8 cellular contexts compared by ENCODE assay signal in the genomic region with DNA sequence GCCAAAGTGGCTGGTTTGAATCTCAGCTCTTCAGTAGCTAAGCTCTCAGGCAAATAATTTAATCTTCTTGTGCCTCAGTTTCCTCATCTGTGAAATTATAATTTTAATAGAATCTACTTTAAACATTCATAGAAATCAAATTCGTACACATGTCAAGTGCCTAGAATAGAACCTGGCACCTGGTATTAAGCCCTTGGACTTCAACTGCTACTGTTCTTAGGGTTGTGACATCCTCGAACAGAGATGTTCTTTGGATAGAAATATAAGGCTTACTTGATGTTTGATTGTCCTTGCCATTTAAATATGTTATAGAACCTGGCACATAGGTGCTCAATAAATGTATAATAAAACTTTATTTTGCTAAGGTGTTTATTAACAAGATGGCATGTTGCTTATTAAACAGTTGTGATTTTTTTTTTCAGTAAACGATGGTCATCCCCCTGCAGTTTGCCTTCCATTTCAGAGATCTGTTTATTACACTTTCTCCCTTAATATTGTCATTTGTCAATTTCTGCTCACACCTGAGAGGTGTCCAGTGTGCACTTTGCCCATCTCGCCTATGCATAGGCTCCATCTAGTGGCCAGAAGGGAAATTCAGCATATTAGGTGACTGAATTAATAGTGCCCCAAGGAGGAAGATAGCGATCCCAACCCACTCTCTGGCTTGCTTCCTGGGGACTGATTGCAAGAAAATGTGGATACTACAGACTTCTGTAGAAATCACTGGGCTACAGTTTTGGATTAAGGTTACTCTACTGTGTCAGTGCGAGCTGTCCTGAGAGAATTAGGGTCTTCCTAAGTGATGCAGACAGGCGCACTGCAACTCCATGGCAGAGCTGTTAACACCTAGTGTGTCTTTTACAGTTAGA. TPM values are rescaled to one million over a fixed set of nuclear protein-coding genes. Genes with fewer than 3 reads are reported as not detected.
DNase-seq lines count a peak whose midpoint lies in the region; ATAC-seq and TF ChIP-seq lines count a peak whose summit lies in the region.

No MANE protein-coding gene starts in this region.

- in situ Hi-C loops in Panc1 (cut with HindIII; ENCODE audit: low pct_unique_long_range_greater_than_20kb, low sequenced_read_pairs) = no loop called here

- POLR2A ChIA-PET in Panc1 (lab: Charles Lee) = no interaction called here

- no peak overlapping the region for H3K4me3 Mint-ChIP-seq in activated CD8-positive, alpha-beta memory T cell treated with anti-CD3 and anti-CD28 coated beads, Interleukin-2, amount 10 ng/mL, durations not matched to agents 7 days and 5 days
- no peak overlapping the region for H3K4me3 Mint-ChIP-seq in chondrocyte (ENCODE audit: unreplicated experiment)

- peaks cover 18% of the 10 kb centered on the region for H3K27me3 Mint-ChIP-seq in activated CD8-positive, alpha-beta memory T cell treated with anti-CD3 and anti-CD28 coated beads, Interleukin-2, amount 10 ng/mL, durations not matched to agents 7 days and 5 days
- no peaks in the 10 kb centered on the region for H3K27me3 Mint-ChIP-seq in chondrocyte (ENCODE audit: low read depth)

- H3K27me3 ChIP-seq in Panc1 (ENCODE audit: control insufficient read depth, insufficient read depth, low read length) (no peaks in the 10 kb centered on the region), lower lobe of right lung (ENCODE audit: low read depth) (no peaks in the 10 kb centered on the region)

- no TSS peak for BruUV-seq in Panc1 (replicated peaks; lab: Mats Ljungman, UMichigan)

- intact Hi-C loops in Panc1 (cut with micrococcal nuclease; ENCODE audit: unreplicated experiment) (loop anchor here (2.0 to 10.0 kb wide), 3 partner anchors 116 to 416 kb away; no protein-coding TSS in a partner anchor), lower lobe of right lung (cut with DNase I) (loop anchor here (10.0 kb wide), 1 partner anchor 134 kb away; no protein-coding TSS in a partner anchor)

- ATAC-seq in activated CD8-positive, alpha-beta memory T cell treated with anti-CD3 and anti-CD28 coated beads, Interleukin-2, amount 10 ng/mL, durations not matched to agents 7 days and 5 days = peak; percentile 71
- ATAC-seq in HG03520 (IDR thresholded peaks at IDR 0.05; ENCODE audit: unreplicated experiment) (peak; percentile 82), Panc1 (peak; percentile 90), lower lobe of right lung (peak; percentile 86 to 89)

- H3K9me3 Mint-ChIP-seq in activated CD8-positive, alpha-beta memory T cell treated with anti-CD3 and anti-CD28 coated beads, Interleukin-2, amount 10 ng/mL, durations not matched to agents 7 days and 5 days (ENCODE audit: low read depth) = no peaks in the 10 kb centered on the region
- no peaks in the 10 kb centered on the region for H3K9me3 Mint-ChIP-seq in chondrocyte (ENCODE audit: low read depth)

- no peak overlapping the region for H3K27ac Mint-ChIP-seq in activated CD8-positive, alpha-beta memory T cell treated with anti-CD3 and anti-CD28 coated beads, Interleukin-2, amount 10 ng/mL, durations not matched to agents 7 days and 5 days
- no peak overlapping the region for H3K27ac Mint-ChIP-seq in chondrocyte (ENCODE audit: unreplicated experiment)

- CTCF ChIA-PET in activated CD8-positive, alpha-beta memory T cell treated with anti-CD3 and anti-CD28 coated beads, Interleukin-2, amount 10 ng/mL, durations not matched to agents 7 days and 5 days (lab: Charles Lee) = interaction anchor here (0.9 to 4.5 kb wide), 8 partner anchors 8 to 442 kb away, joined by 3 to 33 read pairs (median 3); a partner anchor contains a TSS
- CTCF ChIA-PET in Panc1 (lab: Charles Lee) = interaction anchor here (0.6 to 1.3 kb wide), 4 partner anchors 25 to 192 kb away, joined by 3 to 5 read pairs (median 4); no protein-coding TSS in a partner anchor

- no peaks in the 10 kb centered on the region for H3K36me3 Mint-ChIP-seq in activated CD8-positive, alpha-beta memory T cell treated with anti-CD3 and anti-CD28 coated beads, Interleukin-2, amount 10 ng/mL, durations not matched to agents 7 days and 5 days
- no peaks in the 10 kb centered on the region for H3K36me3 Mint-ChIP-seq in chondrocyte (ENCODE audit: low read depth)

- peak overlapping the region; percentile 13; the same call in 1 of the 2 replicates for H3K27ac ChIP-seq in Panc1 (ENCODE audit: low read length)
- no peak overlapping the region for H3K27ac ChIP-seq in lower lobe of right lung

- H3K4me3 ChIP-seq in Panc1 (ENCODE audit: low read depth in 2 of 2, low read length in 2 of 2) = 0 out of 4 replicates have a peak overlapping the region, but pooled peaks of 1 of the 2 experiments have one; percentile 8
- no peak overlapping the region for H3K4me3 ChIP-seq in lower lobe of right lung

- H3K4me1 ChIP-seq in Panc1 (ENCODE audit: control insufficient read depth, insufficient read depth, low read length) (peaks cover 57% of the 10 kb centered on the region), lower lobe of right lung (peaks cover 30% of the 10 kb centered on the region)

- H3K9me3 ChIP-seq in Panc1 (ENCODE audit: control insufficient read depth, insufficient read depth, low read depth, low read length) = no peaks in the 10 kb centered on the region
- no peaks in the 10 kb centered on the region for H3K9me3 ChIP-seq in lower lobe of right lung

- peak; percentile 94 for TF ChIP-seq CTCF in GM20000 (IDR thresholded peaks at IDR 0.05; ENCODE audit: extremely low read depth, missing control alignments)
- peak; percentile 95 for TF ChIP-seq CTCF in Panc1 (IDR thresholded peaks at IDR 0.05)
- peak; percentile 92 for TF ChIP-seq CTCF in chondrocyte (IDR thresholded peaks at IDR 0.05)
- TF ChIP-seq CTCF in lower lobe of right lung (IDR thresholded peaks at IDR 0.05) = peak; percentile 75

- DNase-seq in activated CD8-positive, alpha-beta memory T cell treated with anti-CD3 and anti-CD28 coated beads, Interleukin-2, amount 10 ng/mL, durations not matched to agents 7 days and 5 days = no peak
- DNase-seq in activated CD8-positive, alpha-beta memory T cell treated with anti-CD3 and anti-CD28 coated beads, Interleukin-2, amount 50 U/mL, for 4 hours = no peak
- DNase-seq in GM20000 (ENCODE audit: low spot score) (peak; percentile 75), Panc1 (ENCODE audit: low read depth, low spot score) (peak; percentile 39), chondrocyte (ENCODE audit: low spot score) (no peak), lower lobe of right lung (no peak), occipital lobe (lab: John Stamatoyannopoulos, UW) (no peak)

- H3K4me1 Mint-ChIP-seq in activated CD8-positive, alpha-beta memory T cell treated with anti-CD3 and anti-CD28 coated beads, Interleukin-2, amount 10 ng/mL, durations not matched to agents 7 days and 5 days = no peaks in the 10 kb centered on the region
- peaks cover 58% of the 10 kb centered on the region for H3K4me1 Mint-ChIP-seq in chondrocyte (ENCODE audit: low read depth)

- H3K36me3 ChIP-seq in Panc1 (ENCODE audit: control insufficient read depth, insufficient read depth, low read length) = no peaks in the 10 kb centered on the region
- H3K36me3 ChIP-seq in lower lobe of right lung = no peaks in the 10 kb centered on the region

RNA-seq across cellular contexts. Expression of a gene that starts 10.7 kb away (rescaled TPM):
- total RNA-seq in activated CD8-positive, alpha-beta memory T cell treated with anti-CD3 and anti-CD28 coated beads, Interleukin-2, amount 10 ng/mL, durations not matched to agents 7 days and 5 days = 1 to 10 TPM; 6.2 to 7.0 TPM
- total RNA-seq in Panc1 (2021; ENCODE audit: unreplicated experiment) = 77.1 TPM
- polyA plus RNA-seq in Panc1 (2012; ENCODE audit: insufficient read length) = 38.0 TPM
- 110 to 119 TPM (median 119 TPM) in 3 replicates for total RNA-seq in chondrocyte
- 47.7 TPM for total RNA-seq in lower lobe of right lung
- 37.4 TPM for total RNA-seq in occipital lobe

Comparison
In these comparisons a context has a peak if more than half of its experiments do, and no peak if none do; other contexts are left out.
1. DNase-seq: peak in GM20000 (single experiment) and Panc1 (single experiment); none in activated CD8-positive, alpha-beta memory T cell treated with anti-CD3 and anti-CD28 coated beads, Interleukin-2, amount 10 ng/mL, durations not matched to agents 7 days and 5 days (single experiment), activated CD8-positive, alpha-beta memory T cell treated with anti-CD3 and anti-CD28 coated beads, Interleukin-2, amount 50 U/mL, for 4 hours (single experiment), chondrocyte (single experiment), lower lobe of right lung (single experiment) and occipital lobe (single experiment).
2. Peak in every context shown above with its lines, with median percentiles within 50 percentile points of each other: ATAC-seq and CTCF ChIP-seq.